Comparison of ENCODE assay signal across 8 cellular contexts in the genomic region with DNA sequence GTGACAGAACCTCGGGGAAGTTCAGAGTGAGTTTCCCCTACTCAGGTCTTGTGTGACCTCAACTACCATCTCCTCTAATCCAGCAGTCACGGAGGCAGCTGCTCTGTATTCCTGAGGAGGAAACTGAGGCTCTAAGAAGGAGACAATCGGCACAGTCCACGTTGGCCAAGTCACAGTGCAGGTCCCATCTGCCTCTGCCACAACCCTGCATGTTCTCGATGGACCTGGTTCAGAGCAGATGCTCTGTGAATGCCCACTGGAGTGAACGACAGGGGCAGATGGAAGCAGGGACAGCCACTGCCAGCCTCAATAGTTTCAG. TPM values are rescaled to one million over a fixed set of nuclear protein-coding genes. Genes with fewer than 3 reads are reported as not detected.
DNase-seq lines count a peak whose midpoint lies in the region; ATAC-seq and TF ChIP-seq lines count a peak whose summit lies in the region.

No MANE protein-coding gene starts in this region.

- H3K27me3 ChIP-seq in GM23248 (replicated peaks; ENCODE audit: insufficient read depth) (no peaks in the 10 kb centered on the region), right atrium auricular region (no peaks in the 10 kb centered on the region), skeletal muscle satellite cell (ENCODE audit: control insufficient read depth, insufficient read depth, low read length) (no peaks in the 10 kb centered on the region)

- peaks cover 41% of the 10 kb centered on the region for H3K79me2 ChIP-seq in GM23248 (ENCODE audit: insufficient read depth)

- H4K20me1 ChIP-seq in GM23248 (ENCODE audit: insufficient read depth) = no peaks in the 10 kb centered on the region

- H3K4me3 Mint-ChIP-seq in activated B cell treated with CpG ODN at 0.5 μM for 24 hours = peak overlapping the region; percentile 87

- H3K9me2 ChIP-seq in GM23248 (ENCODE audit: insufficient read depth) = no peaks in the 10 kb centered on the region

- 32 to 37% methylated on average over 6 of the region's 6 CpGs for WGBS in GM23248 (ENCODE audit: low coverage in 1 of 2, low lambda C conversion rate in 2 of 2, missing lambda C conversion rate in 2 of 2), 2 experiments

- in situ Hi-C loops in GM23248 (cut with MboI) = no loop called here

- H3K4me1 ChIP-seq in GM23248 (ENCODE audit: insufficient read depth) (peaks cover 34% of the 10 kb centered on the region), right atrium auricular region (peaks cover 0 to 38% of the 10 kb centered on the region in 2 donors), skeletal muscle satellite cell (ENCODE audit: control insufficient read depth, insufficient read depth, low read length) (peaks cover 67% of the 10 kb centered on the region)

- peak overlapping the region; percentile 98 for H3K9ac ChIP-seq in GM23248
- peak overlapping the region; percentile 97 for H3K9ac ChIP-seq in skeletal muscle satellite cell (ENCODE audit: low read depth, low read length)

- peak overlapping the region; percentile 92 for H3K4me3 ChIP-seq in GM23248
- peak overlapping the region in 1 of 2 donors; percentile 94 for H3K4me3 ChIP-seq in right atrium auricular region
- peak overlapping the region; percentile 90 for H3K4me3 ChIP-seq in skeletal muscle satellite cell (ENCODE audit: low read length)

- intact Hi-C loops in activated B cell treated with CpG ODN at 0.5 μM for 24 hours (cut with micrococcal nuclease) = loop anchor here (1.0 to 10.0 kb wide), 2 partner anchors 26 to 829 kb away; partner anchors contain the start of gene FBXW11

- ATAC-seq in activated B cell treated with CpG ODN at 0.5 μM for 24 hours (ENCODE audit: low read depth) = no peak

- no peaks in the 10 kb centered on the region for H3K27me3 Mint-ChIP-seq in activated B cell treated with CpG ODN at 0.5 μM for 24 hours

- DNase-seq in GM23248 (no peak), activated B cell treated with CpG ODN at 0.5 μM for 24 hours (no peak), right atrium auricular region (ENCODE audit: low spot score) (no peak), midbrain (lab: John Stamatoyannopoulos, UW) (no peak), NCI-H82 treated with DMSO at 0.1 percent for 48 hours (lab: John Stamatoyannopoulos, UW; ENCODE audit: unreplicated experiment) (no peak), NOMO-1 (lab: John Stamatoyannopoulos, UW; ENCODE audit: unreplicated experiment in 2 of 2) (no peak)
- DNase-seq in activated CD4-positive, CD25-positive, alpha-beta regulatory T cell (lab: John Stamatoyannopoulos, UW) = no peak

- peaks cover 46% of the 10 kb centered on the region for H3K4me1 Mint-ChIP-seq in activated B cell treated with CpG ODN at 0.5 μM for 24 hours

- peak overlapping the region; percentile 88 for H3K27ac Mint-ChIP-seq in activated B cell treated with CpG ODN at 0.5 μM for 24 hours

- H3K36me3 Mint-ChIP-seq in activated B cell treated with CpG ODN at 0.5 μM for 24 hours (ENCODE audit: low read depth) = peaks cover 2% of the 10 kb centered on the region

- peaks cover 29% of the 10 kb centered on the region for H3F3A ChIP-seq in GM23248 (ENCODE audit: insufficient read depth)

- H3K27ac ChIP-seq in GM23248 (peak overlapping the region; percentile 97), right atrium auricular region (peak overlapping the region; percentile 80 to 86)

- H2AFZ ChIP-seq in GM23248 = no peak overlapping the region

- no peaks in the 10 kb centered on the region for H3K9me3 Mint-ChIP-seq in activated B cell treated with CpG ODN at 0.5 μM for 24 hours

- no peak for TF ChIP-seq CTCF in activated B cell treated with CpG ODN at 0.5 μM for 24 hours (IDR thresholded peaks at IDR 0.05)
- TF ChIP-seq CTCF in right atrium auricular region (IDR thresholded peaks at IDR 0.05) = no peak

- POLR2A ChIA-PET in activated B cell treated with CpG ODN at 0.5 μM for 24 hours (lab: Charles Lee) = interaction anchor here (0.5 to 8.9 kb wide), 7 partner anchors 17 to 783 kb away, joined by 3 to 128 read pairs (median 8); partner anchors contain the start of genes BOD1 and DUSP1

- H3K4me2 ChIP-seq in GM23248 (ENCODE audit: unreplicated experiment) (no peak overlapping the region), skeletal muscle satellite cell (ENCODE audit: low read length) (peak overlapping the region; percentile 96)

- CTCF ChIA-PET in activated B cell treated with CpG ODN at 0.5 μM for 24 hours (lab: Charles Lee) = no interaction called here

- H3K36me3 ChIP-seq in GM23248 (ENCODE audit: low read depth) = no peaks in the 10 kb centered on the region
- no peaks in the 10 kb centered on the region for H3K36me3 ChIP-seq in right atrium auricular region
- peaks cover 16% of the 10 kb centered on the region for H3K36me3 ChIP-seq in skeletal muscle satellite cell (ENCODE audit: insufficient read depth, low read length)

- H3K9me3 ChIP-seq in GM23248 (ENCODE audit: low read depth) = no peaks in the 10 kb centered on the region
- H3K9me3 ChIP-seq in right atrium auricular region = no peaks in the 10 kb centered on the region
- no peaks in the 10 kb centered on the region for H3K9me3 ChIP-seq in skeletal muscle satellite cell (replicated peaks; ENCODE audit: low read length)

RNA-seq across cellular contexts. Expression of gene ERGIC1, which starts 0.7 kb away (rescaled TPM):
- total RNA-seq in GM23248 (2014; rRNA removed; shearing (Covaris generic)) = 233 and 235 TPM in 2 replicates
- 66.4 and 75.8 TPM in 2 replicates for polyA plus RNA-seq in GM23248 (2016; fragmentation: Nextera tagmentation; extraction: Ambion mirVana)
- total RNA-seq in activated B cell treated with CpG ODN at 0.5 μM for 24 hours (69.6 and 72.5 TPM in 2 replicates), right atrium auricular region (100 to 1,000 TPM in 1 of 2 donors, 10 to 100 TPM in 1; 70.7 to 113 TPM)
- 162 and 224 TPM in 2 replicates for total RNA-seq in skeletal muscle satellite cell (2012; rRNA removed)
